In the genomic region with DNA sequence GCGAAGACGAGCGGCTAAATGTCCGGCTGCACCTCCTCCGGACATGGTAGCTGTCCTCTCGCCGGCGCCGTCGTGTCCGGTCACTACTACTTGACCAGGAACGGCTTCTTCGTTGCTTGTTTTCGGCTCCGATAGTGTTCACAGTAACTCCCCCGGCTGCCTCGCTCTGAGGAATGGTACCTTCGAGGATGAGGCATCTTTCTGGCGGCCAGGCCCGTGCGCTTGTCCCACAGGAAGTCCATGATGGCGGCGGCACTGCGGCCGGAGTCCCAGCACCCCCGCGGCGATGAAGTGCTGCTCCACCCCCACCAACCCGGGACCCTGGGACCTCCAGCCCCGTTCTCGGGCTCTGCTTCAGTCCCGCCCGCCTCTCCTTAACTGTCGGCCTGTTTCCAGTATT, we compare ENCODE assay signal across 1 cellular context.
TF ChIP-seq lines count a peak whose summit lies in the region.

No MANE protein-coding gene starts in this region.

TF ChIP-seq in K562, 482 proteins besides CTCF, POLR2A, EP300 and RAD21:
- TF ChIP-seq ZNF175 (CRISPR knock-in tag; IDR thresholded peaks at IDR 0.05; ENCODE audit: low read depth) (no peak), POLR2G (IDR thresholded peaks at IDR 0.05; ENCODE audit: low read depth, low read length) (no peak), ZNF134 (CRISPR knock-in tag; conservative IDR thresholded peaks at IDR 0.05) (no peak), KAT2B (IDR thresholded peaks at IDR 0.05; ENCODE audit: low read depth, low read length) (no peak)
